In the genomic region with DNA sequence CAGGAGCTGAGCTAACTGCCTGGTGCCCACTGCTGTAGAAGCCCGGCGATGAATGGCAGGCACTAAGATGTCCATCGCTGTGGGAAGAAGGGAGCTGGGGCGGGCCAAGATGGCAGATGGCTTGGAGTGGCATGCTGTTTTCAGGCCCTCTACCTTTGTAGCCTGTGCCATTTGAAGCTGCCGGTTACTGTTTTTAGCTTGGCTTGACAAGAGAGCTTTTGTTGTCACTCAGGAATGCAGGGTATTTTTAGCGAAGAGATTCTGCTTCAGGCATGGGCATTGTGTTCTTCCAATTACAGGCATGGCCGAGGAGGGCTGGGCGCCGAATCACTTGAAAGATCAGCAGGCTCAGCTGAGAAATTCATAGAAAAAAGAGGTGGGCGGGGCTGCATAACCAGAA, we compare ENCODE assay signal across 1 cellular context.
TF ChIP-seq lines count a peak whose summit lies in the region.

No MANE protein-coding gene starts in this region.

TF ChIP-seq in HepG2, 621 proteins besides CTCF, POLR2A, EP300 and RAD21 (continued from another document):
- TF ChIP-seq ZNF562 (CRISPR knock-in tag; IDR thresholded peaks at IDR 0.05; ENCODE audit: borderline replicate concordance) (no peak), RBFOX2 (IDR thresholded peaks at IDR 0.05; ENCODE audit: low read depth, low read length) (no peak), KMT2A (CRISPR knock-in tag; IDR thresholded peaks at IDR 0.05) (no peak), ZNF350 (CRISPR knock-in tag; IDR thresholded peaks at IDR 0.05; ENCODE audit: borderline replicate concordance, low read depth) (no peak), ZNF549 (CRISPR knock-in tag; IDR thresholded peaks at IDR 0.05) (no peak), TAF1 (CRISPR knock-in tag; IDR thresholded peaks at IDR 0.05) (no peak), ZNF580 (CRISPR knock-in tag; IDR thresholded peaks at IDR 0.05; ENCODE audit: borderline replicate concordance, low read depth) (no peak), ZSCAN31 (CRISPR knock-in tag; IDR thresholded peaks at IDR 0.05; ENCODE audit: low read depth) (no peak), ZFP90 (CRISPR knock-in tag; IDR thresholded peaks at IDR 0.05; ENCODE audit: borderline replicate concordance) (no peak), TOE1 (CRISPR knock-in tag; IDR thresholded peaks at IDR 0.05) (no peak), PAX8 (CRISPR knock-in tag; IDR thresholded peaks at IDR 0.05; ENCODE audit: borderline replicate concordance) (no peak)
- TF ChIP-seq, protein P1, sequence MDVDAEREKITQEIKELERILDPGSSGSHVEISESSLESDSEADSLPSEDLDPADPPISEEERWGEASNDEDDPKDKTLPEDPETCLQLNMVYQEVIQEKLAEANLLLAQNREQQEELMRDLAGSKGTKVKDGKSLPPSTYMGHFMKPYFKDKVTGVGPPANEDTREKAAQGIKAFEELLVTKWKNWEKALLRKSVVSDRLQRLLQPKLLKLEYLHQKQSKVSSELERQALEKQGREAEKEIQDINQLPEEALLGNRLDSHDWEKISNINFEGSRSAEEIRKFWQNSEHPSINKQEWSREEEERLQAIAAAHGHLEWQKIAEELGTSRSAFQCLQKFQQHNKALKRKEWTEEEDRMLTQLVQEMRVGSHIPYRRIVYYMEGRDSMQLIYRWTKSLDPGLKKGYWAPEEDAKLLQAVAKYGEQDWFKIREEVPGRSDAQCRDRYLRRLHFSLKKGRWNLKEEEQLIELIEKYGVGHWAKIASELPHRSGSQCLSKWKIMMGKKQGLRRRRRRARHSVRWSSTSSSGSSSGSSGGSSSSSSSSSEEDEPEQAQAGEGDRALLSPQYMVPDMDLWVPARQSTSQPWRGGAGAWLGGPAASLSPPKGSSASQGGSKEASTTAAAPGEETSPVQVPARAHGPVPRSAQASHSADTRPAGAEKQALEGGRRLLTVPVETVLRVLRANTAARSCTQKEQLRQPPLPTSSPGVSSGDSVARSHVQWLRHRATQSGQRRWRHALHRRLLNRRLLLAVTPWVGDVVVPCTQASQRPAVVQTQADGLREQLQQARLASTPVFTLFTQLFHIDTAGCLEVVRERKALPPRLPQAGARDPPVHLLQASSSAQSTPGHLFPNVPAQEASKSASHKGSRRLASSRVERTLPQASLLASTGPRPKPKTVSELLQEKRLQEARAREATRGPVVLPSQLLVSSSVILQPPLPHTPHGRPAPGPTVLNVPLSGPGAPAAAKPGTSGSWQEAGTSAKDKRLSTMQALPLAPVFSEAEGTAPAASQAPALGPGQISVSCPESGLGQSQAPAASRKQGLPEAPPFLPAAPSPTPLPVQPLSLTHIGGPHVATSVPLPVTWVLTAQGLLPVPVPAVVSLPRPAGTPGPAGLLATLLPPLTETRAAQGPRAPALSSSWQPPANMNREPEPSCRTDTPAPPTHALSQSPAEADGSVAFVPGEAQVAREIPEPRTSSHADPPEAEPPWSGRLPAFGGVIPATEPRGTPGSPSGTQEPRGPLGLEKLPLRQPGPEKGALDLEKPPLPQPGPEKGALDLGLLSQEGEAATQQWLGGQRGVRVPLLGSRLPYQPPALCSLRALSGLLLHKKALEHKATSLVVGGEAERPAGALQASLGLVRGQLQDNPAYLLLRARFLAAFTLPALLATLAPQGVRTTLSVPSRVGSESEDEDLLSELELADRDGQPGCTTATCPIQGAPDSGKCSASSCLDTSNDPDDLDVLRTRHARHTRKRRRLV (CRISPR knock-in tag; IDR thresholded peaks at IDR 0.05) = no peak
